2 cellular contexts compared by ENCODE assay signal in genomic region chrX:119487766-119488165, GRCh38. TPM values are rescaled to one million over a fixed set of nuclear protein-coding genes. Genes with fewer than 3 reads are reported as not detected.
DNase-seq lines count a peak whose midpoint lies in the region; TF ChIP-seq lines count a peak whose summit lies in the region.
"Not testable (repeated sequence)": the region's sequence is repeated elsewhere in the genome, so short reads cannot be mapped to it uniquely, and the experiment has no call there.

No MANE protein-coding gene starts in this region.

- peak; percentile 60 for DNase-seq in mesenteric fat pad (ENCODE audit: low spot score)
- DNase-seq in sigmoid colon, result peak; percentile 49

- intact Hi-C loops in sigmoid colon (cut with DNase I), result loop anchor here (2.0 to 10.0 kb wide), 2 partner anchors 25 to 87 kb away; partner anchors contain the start of gene UBE2A

- 93 to 94% methylated on average over 24 of the region's 24 CpGs for WGBS in sigmoid colon, 2 donors

- TF ChIP-seq EP300 in sigmoid colon (IDR thresholded peaks at IDR 0.05), result not testable (repeated sequence)

- TF ChIP-seq POLR2A in sigmoid colon (IDR thresholded peaks at IDR 0.05), result not testable (repeated sequence)

- not testable (repeated sequence) for H3K36me3 ChIP-seq in sigmoid colon

- H3K27ac ChIP-seq in sigmoid colon, result not testable (repeated sequence)

- not testable (repeated sequence) for TF ChIP-seq CTCF in sigmoid colon (IDR thresholded peaks at IDR 0.05)

- not testable (repeated sequence) for H3K9me3 ChIP-seq in sigmoid colon

- not testable (repeated sequence) for H3K4me3 ChIP-seq in sigmoid colon

- not testable (repeated sequence) for H3K4me1 ChIP-seq in sigmoid colon

- not testable (repeated sequence) for H3K27me3 ChIP-seq in sigmoid colon

RNA-seq across cellular contexts. Expression of gene SLC25A5, which starts 19.5 kb away (rescaled TPM):
- total RNA-seq in mesenteric fat pad (215 TPM), sigmoid colon (100 to 1,000 TPM; 269 to 356 (median 336) TPM)
- 1,000 to 10,000 TPM in 2 of 3 donors, 100 to 1,000 TPM in 1; 934 to 2,420 (median 1,374) TPM for polyA plus RNA-seq in sigmoid colon
